Comparison of ENCODE assay signal across 10 cellular contexts in genomic region chr9:5714501-5715401, GRCh38.
DNase-seq lines count a peak whose midpoint lies in the region; ATAC-seq and TF ChIP-seq lines count a peak whose summit lies in the region.
"Had no signal": no experiment of that assay in that cellular context is flagged by ENCODE, and none has a peak within 500 bp of the region (broad histone marks: within the 10 kb centered on the region; RNA-seq: fewer than 3 reads in every experiment).

No MANE protein-coding gene starts in this region.

- H3K4me1 ChIP-seq in thyroid gland = peaks cover 0 to 7% of the 10 kb centered on the region in 2 donors

- H3K4me3 Mint-ChIP-seq in activated CD8-positive, alpha-beta T cell treated with anti-CD3 and anti-CD28 coated beads for 36 hours = no peak overlapping the region
- H3K4me3 Mint-ChIP-seq in activated CD8-positive, alpha-beta T cell treated with anti-CD3 and anti-CD28 coated beads, Interleukin-2, amount 10 ng/mL, durations not matched to agents 7 days and 5 days = no peak overlapping the region
- H3K4me3 Mint-ChIP-seq: CD4-positive, alpha-beta memory T cell; T-cell had no signal

- CTCF ChIA-PET in activated CD8-positive, alpha-beta T cell treated with anti-CD3 and anti-CD28 coated beads for 36 hours (lab: Charles Lee) = no interaction called here
- CTCF ChIA-PET in activated CD8-positive, alpha-beta T cell treated with anti-CD3 and anti-CD28 coated beads, Interleukin-2, amount 10 ng/mL, durations not matched to agents 7 days and 5 days (lab: Charles Lee) = interaction anchor here (0.8 kb wide), 1 partner anchor 155 kb away, joined by 3 read pairs; no protein-coding TSS in a partner anchor

- no peaks in the 10 kb centered on the region for H3K36me3 ChIP-seq in thyroid gland

- TF ChIP-seq CTCF in activated CD8-positive, alpha-beta T cell treated with anti-CD3 and anti-CD28 coated beads for 36 hours (IDR thresholded peaks at IDR 0.05) = no peak
- TF ChIP-seq CTCF in fibroblast of the aortic adventitia (IDR thresholded peaks at IDR 0.05; ENCODE audit: insufficient read depth, low read length) (peak; percentile 42), thyroid gland (IDR thresholded peaks at IDR 0.05) (peak in 5 of 6 experiments; percentile 29 to 78 (median 64))

- peaks cover 10% of the 10 kb centered on the region for H3K4me1 Mint-ChIP-seq in activated CD8-positive, alpha-beta T cell treated with anti-CD3 and anti-CD28 coated beads for 36 hours (ENCODE audit: low read depth)
- peaks cover 2% of the 10 kb centered on the region for H3K4me1 Mint-ChIP-seq in activated CD8-positive, alpha-beta T cell treated with anti-CD3 and anti-CD28 coated beads, Interleukin-2, amount 10 ng/mL, durations not matched to agents 7 days and 5 days (ENCODE audit: low read depth)

- H3K27me3 Mint-ChIP-seq in activated CD8-positive, alpha-beta T cell treated with anti-CD3 and anti-CD28 coated beads for 36 hours = no peaks in the 10 kb centered on the region
- H3K27me3 Mint-ChIP-seq in activated CD8-positive, alpha-beta T cell treated with anti-CD3 and anti-CD28 coated beads, Interleukin-2, amount 10 ng/mL, durations not matched to agents 7 days and 5 days (ENCODE audit: low read depth) = no peaks in the 10 kb centered on the region
- H3K27me3 Mint-ChIP-seq: CD4-positive, alpha-beta memory T cell; T-cell had no signal

- H3K4me3 ChIP-seq in fibroblast of the aortic adventitia (ENCODE audit: low read depth, low read length) (no peak overlapping the region), thyroid gland (replicated peaks in 1 of 3) (no peak overlapping the region)

- POLR2A ChIA-PET in activated CD8-positive, alpha-beta T cell treated with anti-CD3 and anti-CD28 coated beads for 36 hours (lab: Charles Lee) = no interaction called here
- POLR2A ChIA-PET in activated CD8-positive, alpha-beta T cell treated with anti-CD3 and anti-CD28 coated beads, Interleukin-2, amount 10 ng/mL, durations not matched to agents 7 days and 5 days (lab: Charles Lee) = no interaction called here

- H3K36me3 Mint-ChIP-seq in activated CD8-positive, alpha-beta T cell treated with anti-CD3 and anti-CD28 coated beads for 36 hours (ENCODE audit: low read depth) = peaks cover 42% of the 10 kb centered on the region
- H3K36me3 Mint-ChIP-seq in activated CD8-positive, alpha-beta T cell treated with anti-CD3 and anti-CD28 coated beads, Interleukin-2, amount 10 ng/mL, durations not matched to agents 7 days and 5 days (ENCODE audit: low read depth) = peaks cover 55% of the 10 kb centered on the region

- TF ChIP-seq POLR2A in thyroid gland (IDR thresholded peaks at IDR 0.05) = no peak

- H3K9me3 ChIP-seq in thyroid gland = no peaks in the 10 kb centered on the region

- WGBS in thyroid gland, 2 donors = 68 to 72% methylated on average over 4 of the region's 4 CpGs

- H3K27ac Mint-ChIP-seq in activated CD8-positive, alpha-beta T cell treated with anti-CD3 and anti-CD28 coated beads for 36 hours = no peak overlapping the region
- no peak overlapping the region for H3K27ac Mint-ChIP-seq in activated CD8-positive, alpha-beta T cell treated with anti-CD3 and anti-CD28 coated beads, Interleukin-2, amount 10 ng/mL, durations not matched to agents 7 days and 5 days
- H3K27ac Mint-ChIP-seq: T-cell had no signal

- H3K27me3 ChIP-seq in thyroid gland = no peaks in the 10 kb centered on the region

- peak; percentile 45 for ATAC-seq in activated CD8-positive, alpha-beta T cell treated with anti-CD3 and anti-CD28 coated beads for 36 hours
- no peak for ATAC-seq in activated CD8-positive, alpha-beta T cell treated with anti-CD3 and anti-CD28 coated beads, Interleukin-2, amount 10 ng/mL, durations not matched to agents 7 days and 5 days
- ATAC-seq: T-cell had no signal

- intact Hi-C loops in activated CD8-positive, alpha-beta T cell treated with anti-CD3 and anti-CD28 coated beads for 36 hours (cut with micrococcal nuclease) = no loop called here
- intact Hi-C loops in thyroid gland (cut with DNase I) = loop anchor here (10.0 kb wide), 1 partner anchor 90 kb away; the partner anchor contains the start of gene RIC1

- H3K9me3 Mint-ChIP-seq in activated CD8-positive, alpha-beta T cell treated with anti-CD3 and anti-CD28 coated beads for 36 hours = peaks cover 5% of the 10 kb centered on the region
- peaks cover 21% of the 10 kb centered on the region for H3K9me3 Mint-ChIP-seq in activated CD8-positive, alpha-beta T cell treated with anti-CD3 and anti-CD28 coated beads, Interleukin-2, amount 10 ng/mL, durations not matched to agents 7 days and 5 days (ENCODE audit: insufficient read depth)

- DNase-seq in activated CD8-positive, alpha-beta T cell treated with anti-CD3 and anti-CD28 coated beads for 36 hours = no peak
- no peak for DNase-seq in activated CD8-positive, alpha-beta T cell treated with anti-CD3 and anti-CD28 coated beads, Interleukin-2, amount 10 ng/mL, durations not matched to agents 7 days and 5 days
- DNase-seq in OCI-M1 (lab: John Stamatoyannopoulos, UW) (peak; percentile 97), fibroblast of the aortic adventitia (ENCODE audit: low read depth) (peak; percentile 39), thyroid gland (peak in 1 of 2 donors; percentile 13), NK-92 (lab: John Stamatoyannopoulos, UW; ENCODE audit: unreplicated experiment) (no peak), NCI-H1092 (lab: John Stamatoyannopoulos, UW) (no peak), KG1 (lab: John Stamatoyannopoulos, UW) (no peak)
- DNase-seq: CD4-positive, alpha-beta memory T cell; T-cell had no signal

- H3K27ac ChIP-seq in thyroid gland = no peak overlapping the region

Comparison
In these comparisons a context has a peak if more than half of its experiments do, and no peak if none do; other contexts are left out.
1. DNase-seq: peak in OCI-M1 (single experiment) and fibroblast of the aortic adventitia (single experiment); none in activated CD8-positive, alpha-beta T cell treated with anti-CD3 and anti-CD28 coated beads for 36 hours (single experiment), activated CD8-positive, alpha-beta T cell treated with anti-CD3 and anti-CD28 coated beads, Interleukin-2, amount 10 ng/mL, durations not matched to agents 7 days and 5 days (single experiment), NK-92 (single experiment), NCI-H1092 (single experiment) and KG1 (single experiment).